Comparison of ENCODE assay signal across 25 cellular contexts in genomic region chr10:124105045-124105444, GRCh38. TPM values are rescaled to one million over a fixed set of nuclear protein-coding genes. Genes with fewer than 3 reads are reported as not detected.
DNase-seq lines count a peak whose midpoint lies in the region; ATAC-seq, FAIRE-seq and TF ChIP-seq lines count a peak whose summit lies in the region.
"Had no signal": no experiment of that assay in that cellular context is flagged by ENCODE, and none has a peak within 500 bp of the region (broad histone marks: within the 10 kb centered on the region; RNA-seq: fewer than 3 reads in every experiment).

No MANE protein-coding gene starts in this region.

- H3K9me3 ChIP-seq in HepG2 (ENCODE audit: low read length) (peaks cover 4% of the 10 kb centered on the region), right lobe of liver (no peaks in the 10 kb centered on the region), smooth muscle cell (replicated peaks; ENCODE audit: low read depth) (no peaks in the 10 kb centered on the region)
- H3K9me3 ChIP-seq: pancreas, suprapubic skin had no signal

- TF ChIP-seq EP300 in HepG2 (IDR thresholded peaks at IDR 0.05; ENCODE audit: low read depth in 2 of 2, low read length in 2 of 2) (no peak), HepG2 (CRISPR knock-in tag; IDR thresholded peaks at IDR 0.05; ENCODE audit: borderline replicate concordance) (no peak)

- H3K4me2 ChIP-seq in HepG2 (ENCODE audit: low read depth, low read length) (no peak overlapping the region), smooth muscle cell (no peak overlapping the region)
- H3K4me2 ChIP-seq: BLaER1 treated with 17β-estradiol and CSF1 and Interleukin-3, amounts not matched to agents 10 nM and 100 nM had no signal

- no peak for TF ChIP-seq CTCF in HepG2 (CRISPR knock-in tag; IDR thresholded peaks at IDR 0.05)
- TF ChIP-seq CTCF in right lobe of liver (IDR thresholded peaks at IDR 0.05): no peak
- no peak for TF ChIP-seq CTCF in osteocyte (IDR thresholded peaks at IDR 0.05)
- TF ChIP-seq CTCF in smooth muscle cell (IDR thresholded peaks at IDR 0.05; ENCODE audit: borderline replicate concordance, insufficient read depth, poor library complexity, severe bottlenecking): no peak

- H3K4me3 Mint-ChIP-seq in osteocyte (ENCODE audit: unreplicated experiment): no peak overlapping the region
- no peak overlapping the region for H3K4me3 Mint-ChIP-seq in T-helper 2 cell treated with Interferon-gamma antibody and Interleukin-4, amounts not matched to agents 5 μg/mL and 100 μg/mL, for 36 hours
- H3K4me3 Mint-ChIP-seq: activated CD4-positive, alpha-beta memory T cell treated with anti-CD3 and anti-CD28 coated beads, Interleukin-2, amount 10 ng/mL, durations not matched to agents 7 days and 5 days; activated naive CD8-positive, alpha-beta T cell had no signal

- H3K27ac Mint-ChIP-seq in osteocyte (ENCODE audit: unreplicated experiment): peak overlapping the region; percentile 61
- H3K27ac Mint-ChIP-seq in T-helper 2 cell treated with Interferon-gamma antibody and Interleukin-4, amounts not matched to agents 5 μg/mL and 100 μg/mL, for 36 hours: no peak overlapping the region
- H3K27ac Mint-ChIP-seq: activated CD4-positive, alpha-beta memory T cell treated with anti-CD3 and anti-CD28 coated beads, Interleukin-2, amount 10 ng/mL, durations not matched to agents 7 days and 5 days; activated naive CD8-positive, alpha-beta T cell had no signal

- no peak for DNase-seq in HepG2 (ENCODE audit: low spot score)
- DNase-seq in right lobe of liver: no peak
- no peak for DNase-seq in caudate nucleus (lab: John Stamatoyannopoulos, UW)
- DNase-seq in osteocyte (ENCODE audit: extremely low spot score, unreplicated experiment): no peak
- no peak for DNase-seq in T-helper 2 cell treated with Interferon-gamma antibody and Interleukin-4, amounts not matched to agents 5 μg/mL and 100 μg/mL, for 36 hours (ENCODE audit: low spot score)
- no peak for DNase-seq in NCI-H1436 (lab: John Stamatoyannopoulos, UW)
- DNase-seq in smooth muscle cell (lab: John Stamatoyannopoulos, UW; ENCODE audit: unreplicated experiment): no peak
- no peak for DNase-seq in NCI-H1694 (lab: John Stamatoyannopoulos, UW)
- DNase-seq: 8988T; activated CD4-positive, alpha-beta memory T cell treated with anti-CD3 and anti-CD28 coated beads, Interleukin-2, amount 10 ng/mL, durations not matched to agents 7 days and 5 days; activated T-cell treated with anti-CD3 and anti-CD28 coated beads, Interleukin-2, amount 50 U/mL, for 1 hour; dermis blood vessel endothelial cell; glutamatergic neuron; left ventricle myocardium inferior; NCI-H1417 treated with DMSO at 0.1 percent for 48 hours; pancreas; SHP77; small intestine; stimulated activated CD4-positive, alpha-beta T cell treated with anti-CD3 and anti-CD28 coated beads, Interleukin-4, amount 100 ng/mL, for 4 hours had no signal

- in situ Hi-C loops in HepG2 (cut with HindIII; ENCODE audit: extremely low pct_ligation_motif_present, low pct_unique_long_range_greater_than_20kb): no loop called here

- no peak for FAIRE-seq in HepG2 (lab: Jason Lieb, UNC)
- FAIRE-seq: bronchial epithelial cell, GM12891, pancreas, small intestine had no signal

- H3K4me1 ChIP-seq in HepG2 (ENCODE audit: insufficient read depth, low read length): peaks cover 30% of the 10 kb centered on the region
- H3K4me1 ChIP-seq in right lobe of liver: peaks cover 0 to 16% (median 5%) of the 10 kb centered on the region in 4 donors
- no peaks in the 10 kb centered on the region for H3K4me1 ChIP-seq in smooth muscle cell (ENCODE audit: low read depth)

- H3F3A ChIP-seq in smooth muscle cell (ENCODE audit: low read depth): no peaks in the 10 kb centered on the region

- no TSS peak for BruUV-seq in HepG2 (replicated peaks; lab: Mats Ljungman, UMichigan)

- ATAC-seq in HepG2: no peak
- no peak for ATAC-seq in right lobe of liver

- H3K36me3 ChIP-seq in HepG2 (replicated peaks in 1 of 2; ENCODE audit: control insufficient read depth in 1 of 2, insufficient read depth in 2 of 2, low read length in 2 of 2): no peaks in the 10 kb centered on the region
- no peaks in the 10 kb centered on the region for H3K36me3 ChIP-seq in right lobe of liver
- H3K36me3 ChIP-seq in smooth muscle cell (ENCODE audit: low read depth): no peaks in the 10 kb centered on the region
- H3K36me3 ChIP-seq: BLaER1 treated with 17β-estradiol and CSF1 and Interleukin-3, amounts not matched to agents 10 nM and 100 nM; left ventricle myocardium inferior; pancreas; suprapubic skin had no signal

- H4K20me1 ChIP-seq in HepG2 (ENCODE audit: insufficient read depth, low read length) (no peaks in the 10 kb centered on the region), smooth muscle cell (ENCODE audit: low read depth) (no peaks in the 10 kb centered on the region)
- H4K20me1 ChIP-seq: BLaER1 treated with 17β-estradiol and CSF1 and Interleukin-3, amounts not matched to agents 10 nM and 100 nM had no signal

- WGBS in HepG2 (ENCODE audit: low lambda C conversion rate): 74% methylated on average over 3 of the region's 6 CpGs
- 65% methylated on average over 2 of the region's 6 CpGs for whole genome bisulfite sequencing in right lobe of liver (ENCODE audit: insufficient coverage, low coverage, low lambda C conversion rate, missing lambda C conversion rate)
- WGBS in smooth muscle cell (ENCODE audit: low lambda C conversion rate): 87% methylated on average over 6 of the region's 6 CpGs

- H3K27me3 ChIP-seq in HepG2 (ENCODE audit: control insufficient read depth in 1 of 2, insufficient read depth in 2 of 2, low read length in 2 of 2) (peaks cover 15 to 70% of the 10 kb centered on the region in 2 experiments), right lobe of liver (no peaks in the 10 kb centered on the region), smooth muscle cell (ENCODE audit: low read depth) (no peaks in the 10 kb centered on the region)
- H3K27me3 ChIP-seq: BLaER1 treated with 17β-estradiol and CSF1 and Interleukin-3, amounts not matched to agents 10 nM and 100 nM; pancreas had no signal

- H3K36me3 Mint-ChIP-seq in osteocyte (ENCODE audit: unreplicated experiment): no peaks in the 10 kb centered on the region
- no peaks in the 10 kb centered on the region for H3K36me3 Mint-ChIP-seq in T-helper 2 cell treated with Interferon-gamma antibody and Interleukin-4, amounts not matched to agents 5 μg/mL and 100 μg/mL, for 36 hours (ENCODE audit: low read depth)
- H3K36me3 Mint-ChIP-seq: activated naive CD8-positive, alpha-beta T cell had no signal

- H2AFZ ChIP-seq in HepG2 (ENCODE audit: low read length) (no peak overlapping the region), smooth muscle cell (ENCODE audit: low read depth) (no peak overlapping the region)

- H3K4me1 Mint-ChIP-seq in osteocyte (ENCODE audit: unreplicated experiment): peaks cover 47% of the 10 kb centered on the region
- no peaks in the 10 kb centered on the region for H3K4me1 Mint-ChIP-seq in T-helper 2 cell treated with Interferon-gamma antibody and Interleukin-4, amounts not matched to agents 5 μg/mL and 100 μg/mL, for 36 hours (ENCODE audit: low read depth)

- H3K9me3 Mint-ChIP-seq in osteocyte (ENCODE audit: unreplicated experiment): peaks cover 2% of the 10 kb centered on the region
- H3K9me3 Mint-ChIP-seq in T-helper 2 cell treated with Interferon-gamma antibody and Interleukin-4, amounts not matched to agents 5 μg/mL and 100 μg/mL, for 36 hours: no peaks in the 10 kb centered on the region
- H3K9me3 Mint-ChIP-seq: activated CD4-positive, alpha-beta memory T cell treated with anti-CD3 and anti-CD28 coated beads, Interleukin-2, amount 10 ng/mL, durations not matched to agents 7 days and 5 days had no signal

- H3K27ac ChIP-seq in HepG2 (ENCODE audit: extremely low read length, insufficient read depth, low read length) (no peak overlapping the region), right lobe of liver (no peak overlapping the region), caudate nucleus (ENCODE audit: low read depth, low read length) (peak overlapping the region; percentile 11), smooth muscle cell (ENCODE audit: low read depth) (no peak overlapping the region)
- H3K27ac ChIP-seq: BLaER1 treated with 17β-estradiol and CSF1 and Interleukin-3, amounts not matched to agents 10 nM and 100 nM; left ventricle myocardium inferior; suprapubic skin; VCaP had no signal

- H3K27me3 Mint-ChIP-seq in osteocyte (ENCODE audit: unreplicated experiment): no peaks in the 10 kb centered on the region
- H3K27me3 Mint-ChIP-seq in T-helper 2 cell treated with Interferon-gamma antibody and Interleukin-4, amounts not matched to agents 5 μg/mL and 100 μg/mL, for 36 hours (ENCODE audit: low read depth): peaks cover under 1% of the 10 kb centered on the region
- H3K27me3 Mint-ChIP-seq: activated CD4-positive, alpha-beta memory T cell treated with anti-CD3 and anti-CD28 coated beads, Interleukin-2, amount 10 ng/mL, durations not matched to agents 7 days and 5 days had no signal

- H3K79me2 ChIP-seq in HepG2 (ENCODE audit: insufficient read depth, low read length): no peaks in the 10 kb centered on the region
- H3K79me2 ChIP-seq in smooth muscle cell (ENCODE audit: low read depth): no peaks in the 10 kb centered on the region

- TF ChIP-seq POLR2A in HepG2 (IDR thresholded peaks at IDR 0.05; ENCODE audit: insufficient read depth in 1 of 2, low read depth in 2 of 2, low read length in 2 of 2) (no peak), right lobe of liver (IDR thresholded peaks at IDR 0.05) (no peak)

- no peak for TF ChIP-seq RAD21 in HepG2 (CRISPR knock-in tag; IDR thresholded peaks at IDR 0.05)

- intact Hi-C loops in HepG2 (cut with micrococcal nuclease; ENCODE audit: unreplicated experiment) (no loop called here), right lobe of liver (cut with DNase I) (no loop called here)

- H3K9ac ChIP-seq in HepG2 (ENCODE audit: insufficient read depth, low read depth, low read length) (no peak overlapping the region), smooth muscle cell (ENCODE audit: low read depth) (no peak overlapping the region)
- H3K9ac ChIP-seq: BLaER1 treated with 17β-estradiol and CSF1 and Interleukin-3, amounts not matched to agents 10 nM and 100 nM had no signal

- CTCF ChIA-PET in HepG2 (lab: Yijun Ruan, JAX; ENCODE audit: low intra/inter-chr PET ratio, low total read pairs): no interaction called here

- POLR2A ChIA-PET in HepG2 (lab: Yijun Ruan, JAX): no interaction called here

- no peak overlapping the region for H3K4me3 ChIP-seq in HepG2 (replicated peaks in 1 of 3; ENCODE audit: insufficient read depth in 1 of 3, low read depth in 2 of 3, low read length in 3 of 3)
- no peak overlapping the region for H3K4me3 ChIP-seq in right lobe of liver
- H3K4me3 ChIP-seq in smooth muscle cell: no peak overlapping the region
- H3K4me3 ChIP-seq: BLaER1 treated with 17β-estradiol and CSF1 and Interleukin-3, amounts not matched to agents 10 nM and 100 nM; left ventricle myocardium inferior; pancreas; suprapubic skin had no signal

RNA-seq across cellular contexts. Expression of gene CHST15, which starts 11.6 kb away (rescaled TPM):
- total RNA-seq in HepG2 (2016; rRNA removed; fragmentation: Illumina TruSeq; extraction: Trizol): 1.1 and 1.4 TPM in 2 replicates
- 1.0 and 1.2 TPM in 2 replicates for total RNA-seq in HepG2 (2016; cell fraction: cytosol; rRNA removed; fragmentation: Illumina TruSeq; extraction: Trizol; ENCODE audit: low read depth)
- 1.4 and 1.5 TPM in 2 replicates for total RNA-seq in HepG2 (2016; cell fraction: insoluble cytoplasmic fraction; rRNA removed; fragmentation: Illumina TruSeq; extraction: Trizol)
- total RNA-seq in HepG2 (2016; cell fraction: membrane; rRNA removed; fragmentation: Illumina TruSeq; extraction: Trizol): 2.7 and 2.9 TPM in 2 replicates
- total RNA-seq in HepG2 (2016; cell fraction: nucleus; rRNA removed; fragmentation: Illumina TruSeq; extraction: Trizol): 1.1 and 1.9 TPM in 2 replicates
- polyA plus RNA-seq in HepG2 (2011; rRNA removed): 94.7 and 113 TPM in 2 replicates
- 101 and 112 TPM in 2 replicates for polyA plus RNA-seq in HepG2 (2011; cell fraction: cytosol; rRNA removed)
- polyA plus RNA-seq in HepG2 (2011; cell fraction: nucleus; rRNA removed): 181 and 188 TPM in 2 replicates
- polyA plus RNA-seq in HepG2 (2012): 46.0 and 71.6 TPM in 2 replicates
- 0.27 and 0.52 TPM in 2 replicates for polyA plus RNA-seq in HepG2 (2016; cell fraction: cytosol; fragmentation: Illumina TruSeq; extraction: Trizol; ENCODE audit: low read depth)
- polyA plus RNA-seq in HepG2 (2016; cell fraction: insoluble cytoplasmic fraction; fragmentation: Illumina TruSeq; extraction: Trizol; ENCODE audit: low read depth): 1.4 TPM in 2 replicates
- 0.68 and 0.92 TPM in 2 replicates for polyA plus RNA-seq in HepG2 (2016; cell fraction: membrane; fragmentation: Illumina TruSeq; extraction: Trizol; ENCODE audit: low read depth)
- polyA plus RNA-seq in HepG2 (2016; cell fraction: nucleus; fragmentation: Illumina TruSeq; extraction: Trizol; ENCODE audit: insufficient read depth, low read depth): 1.1 and 1.9 TPM in 2 replicates
- polyA minus RNA-seq in HepG2 (2011; rRNA and poly(A)+ RNA removed; ENCODE audit: low replicate concordance): 10.5 and 261 TPM in 2 replicates
- polyA minus RNA-seq in HepG2 (2011; cell fraction: cytosol; rRNA and poly(A)+ RNA removed): 111 and 123 TPM in 2 replicates
- 241 and 251 TPM in 2 replicates for polyA minus RNA-seq in HepG2 (2011; cell fraction: nucleus; rRNA and poly(A)+ RNA removed)
- total RNA-seq in right lobe of liver: 10 to 100 TPM in 5 of 6 experiments, 1 to 10 TPM in 1; 9.2 to 25.8 (median 11.8) TPM
- 66.3 and 73.6 TPM in 2 replicates for total RNA-seq in osteocyte
- total RNA-seq in smooth muscle cell: 20.4 and 30.3 TPM in 2 replicates
- polyA plus RNA-seq in smooth muscle cell: 11.4 and 14.1 TPM in 2 replicates
